10 cellular contexts compared by ENCODE assay signal in genomic region chr2:98650998-98651397, GRCh38.
"Had no signal": no experiment of that assay in that cellular context is flagged by ENCODE, and none has a peak within 500 bp of the region (broad histone marks: within the 10 kb centered on the region; RNA-seq: fewer than 3 reads in every experiment).

No MANE protein-coding gene starts in this region.

- H3K4me3 Mint-ChIP-seq: WTC11 had no signal

- H3K36me3 Mint-ChIP-seq: WTC11 had no signal

- H3K4me1 Mint-ChIP-seq: WTC11 had no signal

- ATAC-seq: gastroesophageal sphincter, WTC11 had no signal

- H3K27me3 Mint-ChIP-seq: activated CD4-positive, alpha-beta T cell treated with anti-CD3 and anti-CD28 coated beads, Interleukin-2, amount 10 ng/mL, durations not matched to agents 24 days and 14 days had no signal

- DNase-seq: activated CD4-positive, alpha-beta T cell treated with anti-CD3 and anti-CD28 coated beads, Interleukin-2, amount 10 ng/mL, durations not matched to agents 24 days and 14 days; activated CD8-positive, alpha-beta memory T cell treated with anti-CD3 and anti-CD28 coated beads, Interleukin-2, amount 50 U/mL, for 48 hours; activated effector memory CD4-positive, alpha-beta T cell treated with Interleukin-2 at 50 U/mL for 16 hours; caudate nucleus; cortex of kidney; effector memory CD4-positive, alpha-beta T cell; kidney glomerular epithelial cell; posterior cingulate gyrus had no signal

- H3K27ac Mint-ChIP-seq: WTC11 had no signal

- H3K9me3 Mint-ChIP-seq: WTC11 had no signal
